In the genomic region with DNA sequence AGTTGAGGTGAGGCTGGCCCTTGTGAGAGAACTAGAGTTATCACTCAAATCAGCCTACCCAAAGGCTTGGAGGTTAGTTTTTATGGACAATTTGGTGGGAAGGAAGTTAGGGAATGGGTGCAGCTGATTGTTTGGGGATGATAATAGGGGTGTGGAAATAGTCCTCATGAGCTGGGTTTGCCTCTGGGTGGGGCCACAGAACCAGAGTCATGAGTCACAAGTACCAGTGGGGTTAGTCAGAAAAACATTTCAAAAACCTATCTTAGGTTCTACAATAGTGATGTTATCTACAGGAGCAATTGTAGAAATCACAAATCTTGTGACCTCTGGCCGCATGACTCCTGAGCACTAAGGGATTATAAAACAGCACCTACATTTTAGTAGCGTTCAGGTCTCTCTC, we compare ENCODE assay signal across 18 cellular contexts.
DNase-seq lines count a peak whose midpoint lies in the region; ATAC-seq and TF ChIP-seq lines count a peak whose summit lies in the region.
"Had no signal": no experiment of that assay in that cellular context is flagged by ENCODE, and none has a peak within 500 bp of the region (broad histone marks: within the 10 kb centered on the region; RNA-seq: fewer than 3 reads in every experiment).

No MANE protein-coding gene starts in this region.

- H3K27me3 ChIP-seq in PC-3 (ENCODE audit: low read length) = no peaks in the 10 kb centered on the region
- H3K27me3 ChIP-seq: uterus had no signal

- no peaks in the 10 kb centered on the region for H3K9me2 ChIP-seq in PC-3 (replicated peaks; ENCODE audit: low read length)

- no peak overlapping the region for H3K4me3 ChIP-seq in PC-3 (ENCODE audit: low read length)
- no peak overlapping the region for H3K4me3 ChIP-seq in epithelial cell of esophagus (ENCODE audit: low read length)
- H3K4me3 ChIP-seq: uterus had no signal

- peak overlapping the region; percentile 51 for H3K4me2 ChIP-seq in PC-3 (ENCODE audit: low read length)

- peak overlapping the region; percentile 80 for H3K27ac ChIP-seq in PC-3 (ENCODE audit: low read length)
- H3K27ac ChIP-seq: uterus had no signal

- peaks cover 4% of the 10 kb centered on the region for H3F3A ChIP-seq in PC-3 (ENCODE audit: low read length, unreplicated experiment)

- H3K79me2 ChIP-seq in PC-3 (ENCODE audit: low read length) = no peaks in the 10 kb centered on the region

- no peaks in the 10 kb centered on the region for H3K36me3 ChIP-seq in PC-3 (ENCODE audit: low read depth, low read length)
- H3K36me3 ChIP-seq: uterus had no signal

- intact Hi-C loops in PC-3 (cut with micrococcal nuclease) = no loop called here

- H4K20me1 ChIP-seq in PC-3 (ENCODE audit: low read length) = no peaks in the 10 kb centered on the region

- POLR2A ChIA-PET in PC-3 (lab: Charles Lee; ENCODE audit: unreplicated experiment) = no interaction called here

- H3K9me3 ChIP-seq in PC-3 (ENCODE audit: low read length) = no peaks in the 10 kb centered on the region
- H3K9me3 ChIP-seq: uterus had no signal

- no peak overlapping the region for H3K9ac ChIP-seq in PC-3 (ENCODE audit: low read length)

- H3K4me1 ChIP-seq in PC-3 (ENCODE audit: insufficient read depth, low read length) = peaks cover 44% of the 10 kb centered on the region
- H3K4me1 ChIP-seq: uterus had no signal

- CTCF ChIA-PET in PC-3 (lab: Charles Lee) = interaction anchor here (0.5 kb wide), 1 partner anchor 334 kb away, joined by 7 read pairs; no protein-coding TSS in a partner anchor

- no TSS peak for BruUV-seq in PC-3 (replicated peaks; lab: Mats Ljungman, UMichigan)

- TF ChIP-seq CTCF in PC-3 (conservative IDR thresholded peaks at IDR 0.05; ENCODE audit: low read depth, low read length) (no peak), epithelial cell of esophagus (IDR thresholded peaks at IDR 0.05; ENCODE audit: insufficient read depth, low read depth, low read length, missing control alignments) (no peak)

- ATAC-seq in PC-3 (peak; percentile 68), HG03571 (IDR thresholded peaks at IDR 0.05; ENCODE audit: unreplicated experiment) (no peak)

- DNase-seq in AG08395 (ENCODE audit: low spot score) = peak; percentile 63
- DNase-seq in PC-3 = peak; percentile 62
- peak; percentile 90 for DNase-seq in epithelial cell of esophagus (ENCODE audit: low read depth)
- DNase-seq in iris pigment epithelial cell (ENCODE audit: low read depth) = peak; percentile 65
- DNase-seq in DMS79 (lab: John Stamatoyannopoulos, UW) = no peak
- no peak for DNase-seq in NCI-H510A treated with DMSO at 0.1 percent for 48 hours (lab: John Stamatoyannopoulos, UW)
- DNase-seq in activated gamma-delta T cell (lab: John Stamatoyannopoulos, UW) = no peak
- DNase-seq: activated CD4-positive, alpha-beta memory T cell treated with anti-CD3 and anti-CD28 coated beads, Interleukin-2, amount 10 ng/mL, durations not matched to agents 7 days and 5 days; activated T-cell treated with anti-CD3 and anti-CD28 coated beads for 4 hours; amniotic stem cell; DMS 273 treated with DMSO at 0.1 percent for 48 hours; KG1; NCI-H187; NCI-H345; retina; substantia nigra; uterus had no signal

- H2AFZ ChIP-seq in PC-3 (ENCODE audit: low read length) = no peak overlapping the region

Comparison
In these comparisons a context has a peak if more than half of its experiments do, and no peak if none do; other contexts are left out.
1. DNase-seq: peak in AG08395 (single experiment), PC-3 (single experiment), epithelial cell of esophagus (single experiment) and iris pigment epithelial cell (single experiment); none in DMS79 (single experiment), NCI-H510A treated with DMSO at 0.1 percent for 48 hours (single experiment) and activated gamma-delta T cell (single experiment).